Comparison of ENCODE assay signal across 28 cellular contexts in genomic region chr4:151400343-151400742, GRCh38.
"Had no signal": no experiment of that assay in that cellular context is flagged by ENCODE, and none has a peak within 500 bp of the region (broad histone marks: within the 10 kb centered on the region; RNA-seq: fewer than 3 reads in every experiment).

No MANE protein-coding gene starts in this region.

- ATAC-seq: stimulated activated effector memory CD8-positive, alpha-beta T cell treated with anti-CD3 and anti-CD28 coated beads, Interleukin-12 subunit alpha, Interleukin-12 subunit beta, amount 100 ng/mL, for 72 hours; stimulated activated memory B cell treated with anti-CD40 and anti-IgM and Interleukin-4, amounts not matched to agents 10 μg/mL and 1 μg/mL and 100 μg/mL, for 72 hours; stimulated activated naive B cell treated with anti-CD40 and anti-IgM and Interleukin-4, amounts not matched to agents 10 μg/mL and 1 μg/mL and 100 μg/mL, for 72 hours; stimulated activated naive CD8-positive, alpha-beta T cell treated with anti-CD3 and anti-CD28 coated beads, Interleukin-15, amount 100 ng/mL, for 72 hours; stimulated activated naive CD8-positive, alpha-beta T cell treated with anti-CD3 and anti-CD28 coated beads, Interleukin-15, Interleukin-2, amounts not matched to agents 100 U/mL and 50 U/mL, for 24 hours; upper lobe of right lung had no signal

- H3K9me3 ChIP-seq: stomach, suprapubic skin, testis, thoracic aorta, thyroid gland, tibial artery, tibial nerve, transverse colon, upper lobe of left lung, upper lobe of right lung, uterus, vagina had no signal

- H3K4me1 ChIP-seq: stomach, suprapubic skin, testis, thyroid gland, tibial artery, tibial nerve, upper lobe of right lung, uterus, vagina had no signal

- DNase-seq: stimulated activated CD4-positive, alpha-beta T cell treated with anti-CD3 and anti-CD28 coated beads, Interleukin-2, amount 100 ng/mL, for 48 hours; stimulated activated CD4-positive, alpha-beta T cell treated with anti-CD3 and anti-CD28 coated beads, Interleukin-4, amount 100 ng/mL, for 1 hour; stimulated activated CD4-positive, alpha-beta T cell treated with anti-CD3 and anti-CD28 coated beads, Interleukin-4, amount 100 ng/mL, for 24 hours; stimulated activated CD4-positive, alpha-beta T cell treated with anti-CD3 and anti-CD28 coated beads, Interleukin-4, amount 100 ng/mL, for 4 hours; stimulated activated CD8-positive, alpha-beta memory T cell treated with anti-CD3 and anti-CD28 coated beads, Interleukin-4, amount 100 ng/mL, for 48 hours; stimulated activated naive B cell treated with anti-CD40 and anti-IgM and Interleukin-4, amounts not matched to agents 10 μg/mL and 1 μg/mL and 100 μg/mL, for 72 hours; stimulated activated naive CD4-positive, alpha-beta T cell; stimulated activated naive CD4-positive, alpha-beta T cell treated with Interleukin-2 at 50 U/mL for 16 hours; stimulated activated naive CD8-positive, alpha-beta T cell treated with anti-CD3 and anti-CD28 coated beads, Interleukin-15, amount 100 ng/mL, for 72 hours; stimulated activated naive CD8-positive, alpha-beta T cell treated with anti-CD3 and anti-CD28 coated beads, Interleukin-15, Interleukin-2, amounts not matched to agents 100 U/mL and 50 U/mL, for 24 hours; stomach; substantia nigra; testis; thyroid gland; tibial artery; transverse colon; trophoblast cell; upper lobe of left lung; upper lobe of right lung; uterus had no signal

- H3K4me3 ChIP-seq: stomach, suprapubic skin, testis, thoracic aorta, thyroid gland, tibial artery, tibial nerve, transverse colon, upper lobe of left lung, upper lobe of right lung, uterus, vagina had no signal

- H3K27me3 ChIP-seq: stomach, suprapubic skin, testis, thyroid gland, tibial artery, tibial nerve, transverse colon, upper lobe of left lung, upper lobe of right lung, uterus, vagina had no signal

- H3K27me3 Mint-ChIP-seq: stimulated activated memory B cell treated with anti-CD40 and anti-IgM and Interleukin-4, amounts not matched to agents 10 μg/mL and 1 μg/mL and 100 μg/mL, for 72 hours; stimulated activated naive CD8-positive, alpha-beta T cell treated with anti-CD3 and anti-CD28 coated beads, Interleukin-15, amount 100 ng/mL, for 72 hours; type B pancreatic cell had no signal

- H3K36me3 ChIP-seq: stomach, suprapubic skin, thoracic aorta, thyroid gland, tibial artery, tibial nerve, transverse colon, upper lobe of left lung, upper lobe of right lung, uterus, vagina had no signal

- H3K4me1 Mint-ChIP-seq: stimulated activated effector memory CD8-positive, alpha-beta T cell treated with anti-CD3 and anti-CD28 coated beads, Interleukin-12 subunit alpha, Interleukin-12 subunit beta, amount 100 ng/mL, for 72 hours; stimulated activated memory B cell treated with anti-CD40 and anti-IgM and Interleukin-4, amounts not matched to agents 10 μg/mL and 1 μg/mL and 100 μg/mL, for 72 hours; stimulated activated naive B cell treated with anti-CD40 and anti-IgM and Interleukin-4, amounts not matched to agents 10 μg/mL and 1 μg/mL and 100 μg/mL, for 72 hours; stimulated activated naive CD8-positive, alpha-beta T cell treated with anti-CD3 and anti-CD28 coated beads, Interleukin-15, amount 100 ng/mL, for 72 hours had no signal

- H3K36me3 Mint-ChIP-seq: stimulated activated effector memory CD8-positive, alpha-beta T cell treated with anti-CD3 and anti-CD28 coated beads, Interleukin-12 subunit alpha, Interleukin-12 subunit beta, amount 100 ng/mL, for 72 hours; stimulated activated memory B cell treated with anti-CD40 and anti-IgM and Interleukin-4, amounts not matched to agents 10 μg/mL and 1 μg/mL and 100 μg/mL, for 72 hours; stimulated activated naive B cell treated with anti-CD40 and anti-IgM and Interleukin-4, amounts not matched to agents 10 μg/mL and 1 μg/mL and 100 μg/mL, for 72 hours had no signal

- H3K4me3 Mint-ChIP-seq: stimulated activated effector memory CD8-positive, alpha-beta T cell treated with anti-CD3 and anti-CD28 coated beads, Interleukin-12 subunit alpha, Interleukin-12 subunit beta, amount 100 ng/mL, for 72 hours; stimulated activated memory B cell treated with anti-CD40 and anti-IgM and Interleukin-4, amounts not matched to agents 10 μg/mL and 1 μg/mL and 100 μg/mL, for 72 hours; stimulated activated naive B cell treated with anti-CD40 and anti-IgM and Interleukin-4, amounts not matched to agents 10 μg/mL and 1 μg/mL and 100 μg/mL, for 72 hours; stimulated activated naive CD8-positive, alpha-beta T cell treated with anti-CD3 and anti-CD28 coated beads, Interleukin-15, amount 100 ng/mL, for 72 hours; stimulated activated naive CD8-positive, alpha-beta T cell treated with anti-CD3 and anti-CD28 coated beads, Interleukin-15, Interleukin-2, amounts not matched to agents 100 ng/mL and 50 ng/mL, for 24 hours; type B pancreatic cell had no signal

- H3K9me3 Mint-ChIP-seq: stimulated activated effector memory CD8-positive, alpha-beta T cell treated with anti-CD3 and anti-CD28 coated beads, Interleukin-12 subunit alpha, Interleukin-12 subunit beta, amount 100 ng/mL, for 72 hours; stimulated activated memory B cell treated with anti-CD40 and anti-IgM and Interleukin-4, amounts not matched to agents 10 μg/mL and 1 μg/mL and 100 μg/mL, for 72 hours; stimulated activated naive CD8-positive, alpha-beta T cell treated with anti-CD3 and anti-CD28 coated beads, Interleukin-15, amount 100 ng/mL, for 72 hours; stimulated activated naive CD8-positive, alpha-beta T cell treated with anti-CD3 and anti-CD28 coated beads, Interleukin-15, Interleukin-2, amounts not matched to agents 100 ng/mL and 50 ng/mL, for 24 hours; type B pancreatic cell had no signal

- H3K27ac Mint-ChIP-seq: stimulated activated effector memory CD8-positive, alpha-beta T cell treated with anti-CD3 and anti-CD28 coated beads, Interleukin-12 subunit alpha, Interleukin-12 subunit beta, amount 100 ng/mL, for 72 hours; stimulated activated memory B cell treated with anti-CD40 and anti-IgM and Interleukin-4, amounts not matched to agents 10 μg/mL and 1 μg/mL and 100 μg/mL, for 72 hours; stimulated activated naive B cell treated with anti-CD40 and anti-IgM and Interleukin-4, amounts not matched to agents 10 μg/mL and 1 μg/mL and 100 μg/mL, for 72 hours; stimulated activated naive CD8-positive, alpha-beta T cell treated with anti-CD3 and anti-CD28 coated beads, Interleukin-15, amount 100 ng/mL, for 72 hours; stimulated activated naive CD8-positive, alpha-beta T cell treated with anti-CD3 and anti-CD28 coated beads, Interleukin-15, Interleukin-2, amounts not matched to agents 100 ng/mL and 50 ng/mL, for 24 hours; type B pancreatic cell had no signal

- H3K27ac ChIP-seq: stomach, suprapubic skin, testis, thoracic aorta, thyroid gland, tibial artery, tibial nerve, transverse colon, upper lobe of left lung, upper lobe of right lung, uterus, vagina had no signal
